In genomic region chr6:150314230-150315188, GRCh38 we compare ENCODE assay signal across 21 cellular contexts. TPM values are rescaled to one million over a fixed set of nuclear protein-coding genes. Genes with fewer than 3 reads are reported as not detected.
DNase-seq lines count a peak whose midpoint lies in the region; ATAC-seq and TF ChIP-seq lines count a peak whose summit lies in the region.
"Had no signal": no experiment of that assay in that cellular context is flagged by ENCODE, and none has a peak within 500 bp of the region (broad histone marks: within the 10 kb centered on the region; RNA-seq: fewer than 3 reads in every experiment).

No MANE protein-coding gene starts in this region.

- peak; percentile 5 for DNase-seq in NCI-H1105 treated with DMSO at 0.1 percent for 48 hours (lab: John Stamatoyannopoulos, UW)
- no peak for DNase-seq in NCI-H1105 (lab: John Stamatoyannopoulos, UW)
- DNase-seq in NCI-H187 treated with DMSO at 0.1 percent for 48 hours (lab: John Stamatoyannopoulos, UW), result peak; percentile 57
- peak; percentile 9 to 68 for DNase-seq in NCI-H524 (lab: John Stamatoyannopoulos, UW)
- DNase-seq in HUDEP-2 (lab: John Stamatoyannopoulos, UW; ENCODE audit: unreplicated experiment in 76 of 76), result no peak
- DNase-seq in HT-29 (ENCODE audit: low spot score), result no peak
- DNase-seq: COR-L47, DND-41, GDM1, HCEC 1CT, KBM-7, NCI-H1436 treated with DMSO at 0.1 percent for 48 hours, NCI-H345, Right ventricle myocardium superior, SK-N-SH, T-helper 1 cell had no signal

- no peaks in the 10 kb centered on the region for H3K36me3 Mint-ChIP-seq in nephron (ENCODE audit: low read depth)

- peak overlapping the region in 2 of 3 experiments; percentile 36 to 54 for H3K27ac Mint-ChIP-seq in nephron

- peaks cover 30% of the 10 kb centered on the region for H3K27me3 Mint-ChIP-seq in nephron (ENCODE audit: low read depth)

- TF ChIP-seq CTCF in nephron (IDR thresholded peaks at IDR 0.05; ENCODE audit: unreplicated experiment in 3 of 3), result no peak

- no peak overlapping the region for H3K4me3 Mint-ChIP-seq in nephron

- peaks cover 3% of the 10 kb centered on the region for H3K9me3 Mint-ChIP-seq in nephron

- ATAC-seq in GM19023 (IDR thresholded peaks at IDR 0.05; ENCODE audit: unreplicated experiment), result no peak
- ATAC-seq: Panc1 had no signal

- peaks cover 30% of the 10 kb centered on the region for H3K4me1 Mint-ChIP-seq in nephron

RNA-seq across cellular contexts. Expression of gene IYD, which starts 54.3 kb away (rescaled TPM):
- total RNA-seq in HT-29 (2014; rRNA removed; shearing (Covaris generic)), result 0.31 and 1.9 TPM in 2 replicates
- total RNA-seq: A172, MCF 10A, Right ventricle myocardium superior had no signal

Comparison
In these comparisons a context has a peak if more than half of its experiments do, and no peak if none do; other contexts are left out.
1. DNase-seq: peak in NCI-H1105 treated with DMSO at 0.1 percent for 48 hours (single experiment), NCI-H187 treated with DMSO at 0.1 percent for 48 hours (single experiment) and NCI-H524 (2 of 2); none in NCI-H1105 (single experiment), HUDEP-2 (0 of 76) and HT-29 (single experiment).